ENCODE assay signal across 21 cellular contexts in genomic region chr14:87088588-87088987, GRCh38.
"Had no signal": no experiment of that assay in that cellular context is flagged by ENCODE, and none has a peak within 500 bp of the region (broad histone marks: within the 10 kb centered on the region; RNA-seq: fewer than 3 reads in every experiment).

No MANE protein-coding gene starts in this region.

- H3K27ac ChIP-seq: RWPE1 had no signal

- H3K27me3 Mint-ChIP-seq: T-cell had no signal

- DNase-seq: IMR-90, Kasumi-1, KG1, MM.1S, NCI-H1105, NCI-H1436 treated with DMSO at 0.1 percent for 48 hours, NCI-H1694, NCI-H187 treated with DMSO at 0.1 percent for 48 hours, NCI-H2029 treated with DMSO at 0.1 percent for 48 hours, NCI-H226, NCI-H446, NCI-H510A, NCI-H524 treated with DMSO at 0.1 percent for 48 hours, NCI-H69, NCI-H774, PC-3, SK-N-SH, SW 1271, T-cell had no signal

- H3K4me3 Mint-ChIP-seq: T-cell had no signal

- H3K9me3 ChIP-seq: SK-N-SH had no signal

- H3K4me1 Mint-ChIP-seq: T-cell had no signal

- H3K27ac Mint-ChIP-seq: T-cell had no signal

- H3K4me2 ChIP-seq: SK-N-SH had no signal

- H3K36me3 Mint-ChIP-seq: T-cell had no signal

- H3K9me2 ChIP-seq: SK-N-SH had no signal

- H3K9ac ChIP-seq: SK-N-SH had no signal

- ATAC-seq: Panc1, PC-3, T-cell had no signal
